Comparison of ENCODE assay signal across 14 cellular contexts in genomic region chr10:27908231-27908630, GRCh38.
DNase-seq lines count a peak whose midpoint lies in the region; ATAC-seq, FAIRE-seq and TF ChIP-seq lines count a peak whose summit lies in the region.
"Had no signal": no experiment of that assay in that cellular context is flagged by ENCODE, and none has a peak within 500 bp of the region (broad histone marks: within the 10 kb centered on the region; RNA-seq: fewer than 3 reads in every experiment).

No MANE protein-coding gene starts in this region.

- FAIRE-seq in D721Med (lab: Jason Lieb, UNC) = peak; percentile 81
- FAIRE-seq: A204.1 had no signal

- TF ChIP-seq CTCF in D721Med (IDR thresholded peaks at IDR 0.05; ENCODE audit: insufficient read depth, missing control alignments) = no peak
- TF ChIP-seq CTCF in VCaP (conservative IDR thresholded peaks at IDR 0.05) = no peak

- ATAC-seq in GM21723 (IDR thresholded peaks at IDR 0.05; ENCODE audit: unreplicated experiment) = no peak
- no peak for ATAC-seq in GM18519 (IDR thresholded peaks at IDR 0.05; ENCODE audit: low FRiP score, unreplicated experiment)
- ATAC-seq: GM23338 had no signal

- DNase-seq in D721Med (ENCODE audit: insufficient read length, low spot score) (no peak), DMS53 treated with DMSO at 0.1 percent for 48 hours (lab: John Stamatoyannopoulos, UW; ENCODE audit: unreplicated experiment) (peak; percentile 53), NCI-H1417 treated with DMSO at 0.1 percent for 48 hours (lab: John Stamatoyannopoulos, UW) (peak; percentile 57), NCI-H526 treated with DMSO at 0.1 percent for 48 hours (lab: John Stamatoyannopoulos, UW) (no peak)
- DNase-seq: BE2C; CD4-positive, alpha-beta memory T cell; DMS153; H9 had no signal

- H3K27ac ChIP-seq in VCaP = peak overlapping the region; percentile 49
- H3K27ac ChIP-seq: C4-2B had no signal

Comparison
In these comparisons a context has a peak if more than half of its experiments do, and no peak if none do; other contexts are left out.
1. DNase-seq: peak in DMS53 treated with DMSO at 0.1 percent for 48 hours (single experiment) and NCI-H1417 treated with DMSO at 0.1 percent for 48 hours (single experiment); none in D721Med (single experiment) and NCI-H526 treated with DMSO at 0.1 percent for 48 hours (single experiment).